Comparison of ENCODE assay signal across 1 cellular context in the genomic region with DNA sequence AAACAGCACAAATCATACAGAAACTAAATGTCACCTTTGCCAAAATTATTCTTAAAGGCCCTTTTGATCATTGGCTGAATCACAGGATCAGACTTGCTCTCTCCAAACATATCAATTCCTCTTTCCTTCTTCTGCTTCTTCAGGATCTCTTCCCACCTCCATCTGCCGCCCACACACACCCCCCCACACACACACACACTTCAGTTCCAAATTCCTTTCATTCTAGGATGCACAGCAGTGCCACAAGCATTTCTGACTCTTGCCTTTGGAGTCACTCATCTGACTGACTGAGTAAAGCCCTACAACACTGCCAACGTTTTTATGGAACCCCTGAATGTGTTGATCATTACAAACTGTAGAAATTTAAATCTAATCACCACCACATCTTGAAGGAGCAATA.
A peak's percentile ranks its signal among the peaks of the same experiment; 100 is the strongest.
TF ChIP-seq lines count a peak whose summit lies in the region.

No MANE protein-coding gene starts in this region.

TF ChIP-seq in H1, 55 proteins besides CTCF, POLR2A, EP300 and RAD21:
- TF ChIP-seq EGR1 (IDR thresholded peaks at IDR 0.05; ENCODE audit: borderline replicate concordance, low read depth, low read length), result 0 out of 2 replicates have a peak, but pooled peaks have one; percentile 32
- TF ChIP-seq, protein P1, sequence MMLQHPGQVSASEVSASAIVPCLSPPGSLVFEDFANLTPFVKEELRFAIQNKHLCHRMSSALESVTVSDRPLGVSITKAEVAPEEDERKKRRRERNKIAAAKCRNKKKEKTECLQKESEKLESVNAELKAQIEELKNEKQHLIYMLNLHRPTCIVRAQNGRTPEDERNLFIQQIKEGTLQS (IDR thresholded peaks at IDR 0.05; ENCODE audit: insufficient read depth, low read depth, low read length), result no peak
TF ChIP-seq in H1: peak in this region for 1.
